ENCODE assay signal across 25 cellular contexts in genomic region chr16:27706156-27706705, GRCh38.
DNase-seq lines count a peak whose midpoint lies in the region; ATAC-seq and TF ChIP-seq lines count a peak whose summit lies in the region.
"Had no signal": no experiment of that assay in that cellular context is flagged by ENCODE, and none has a peak within 500 bp of the region (broad histone marks: within the 10 kb centered on the region; RNA-seq: fewer than 3 reads in every experiment).

No MANE protein-coding gene starts in this region.

- H3K9me3 Mint-ChIP-seq in chondrocyte (ENCODE audit: low read depth) (no peaks in the 10 kb centered on the region), nephron progenitor cell (no peaks in the 10 kb centered on the region)
- H3K9me3 Mint-ChIP-seq: CD8-positive, alpha-beta memory T cell; H9; HFFc6 had no signal

- H3K4me3 Mint-ChIP-seq in chondrocyte (ENCODE audit: unreplicated experiment) (no peak overlapping the region), nephron progenitor cell (no peak overlapping the region)
- H3K4me3 Mint-ChIP-seq: CD8-positive, alpha-beta memory T cell; H9; HFFc6 had no signal

- H3K4me1 ChIP-seq in suprapubic skin: no peaks in the 10 kb centered on the region

- H3K27me3 Mint-ChIP-seq in chondrocyte (ENCODE audit: low read depth) (no peaks in the 10 kb centered on the region), nephron progenitor cell (ENCODE audit: low read depth, poor library complexity) (peaks cover 5% of the 10 kb centered on the region)
- H3K27me3 Mint-ChIP-seq: CD8-positive, alpha-beta memory T cell had no signal

- no peaks in the 10 kb centered on the region for H3K9me3 ChIP-seq in suprapubic skin

- WGBS in suprapubic skin: 95% methylated on average over 9 of the region's 9 CpGs

- H3K36me3 Mint-ChIP-seq in chondrocyte (ENCODE audit: low read depth) (peaks cover 14% of the 10 kb centered on the region), nephron progenitor cell (ENCODE audit: low read depth) (peaks cover 16% of the 10 kb centered on the region)

- H3K4me3 ChIP-seq in suprapubic skin: no peak overlapping the region
- H3K4me3 ChIP-seq: GM23248 had no signal

- H3K27ac Mint-ChIP-seq in chondrocyte (ENCODE audit: unreplicated experiment): no peak overlapping the region
- peak overlapping the region; percentile 71 for H3K27ac Mint-ChIP-seq in nephron progenitor cell
- H3K27ac Mint-ChIP-seq: HFFc6 had no signal

- H3K4me1 Mint-ChIP-seq in chondrocyte (ENCODE audit: low read depth) (peaks cover 4% of the 10 kb centered on the region), nephron progenitor cell (peaks cover 39% of the 10 kb centered on the region)
- H3K4me1 Mint-ChIP-seq: CD8-positive, alpha-beta memory T cell had no signal

- TF ChIP-seq POLR2A in suprapubic skin (IDR thresholded peaks at IDR 0.05): no peak

- peak; percentile 44 for DNase-seq in activated effector memory CD4-positive, alpha-beta T cell treated with anti-CD3 and anti-CD28 coated beads, Interleukin-2, amount 50 U/mL, for 16 hours
- DNase-seq in activated effector memory CD4-positive, alpha-beta T cell treated with Interleukin-2 at 50 U/mL for 16 hours: no peak
- peak; percentile 38 for DNase-seq in chondrocyte (ENCODE audit: low spot score)
- no peak for DNase-seq in nephron progenitor cell
- DNase-seq in suprapubic skin (ENCODE audit: low spot score in 2 of 2): peak; percentile 26 to 35
- DNase-seq in NCI-H2196 (lab: John Stamatoyannopoulos, UW; ENCODE audit: unreplicated experiment): no peak
- DNase-seq: 8988T; Calu3; CD8-positive, alpha-beta memory T cell; DMS153; GM23248; H9; HFFc6; KG1; NCI-H1092 treated with DMSO at 0.1 percent for 48 hours; NCI-H146; NCI-H2029; NCI-H226; NCI-H510A treated with DMSO at 0.1 percent for 48 hours; NCI-H748 treated with DMSO at 0.1 percent for 48 hours; SHP77 had no signal

- ATAC-seq in HG03565 (IDR thresholded peaks at IDR 0.05; ENCODE audit: unreplicated experiment) (no peak), HG03095 (IDR thresholded peaks at IDR 0.05; ENCODE audit: unreplicated experiment) (no peak)

- no peaks in the 10 kb centered on the region for H3K27me3 ChIP-seq in suprapubic skin

- TF ChIP-seq EP300 in suprapubic skin (IDR thresholded peaks at IDR 0.05): no peak

- H3K36me3 ChIP-seq in suprapubic skin: peaks cover 41% of the 10 kb centered on the region

- H3K27ac ChIP-seq in suprapubic skin: no peak overlapping the region
- H3K27ac ChIP-seq: C4-2B, GM23248, HL-60 had no signal

- TF ChIP-seq CTCF in chondrocyte (IDR thresholded peaks at IDR 0.05) (no peak), nephron progenitor cell (IDR thresholded peaks at IDR 0.05) (no peak), suprapubic skin (IDR thresholded peaks at IDR 0.05) (no peak)

Comparison
In these comparisons a context has a peak if more than half of its experiments do, and no peak if none do; other contexts are left out.
1. DNase-seq: peak in activated effector memory CD4-positive, alpha-beta T cell treated with anti-CD3 and anti-CD28 coated beads, Interleukin-2, amount 50 U/mL, for 16 hours (single experiment), chondrocyte (single experiment) and suprapubic skin (2 of 2); none in activated effector memory CD4-positive, alpha-beta T cell treated with Interleukin-2 at 50 U/mL for 16 hours (single experiment), nephron progenitor cell (single experiment) and NCI-H2196 (single experiment).